Comparison of ENCODE assay signal across 3 cellular contexts in the genomic region with DNA sequence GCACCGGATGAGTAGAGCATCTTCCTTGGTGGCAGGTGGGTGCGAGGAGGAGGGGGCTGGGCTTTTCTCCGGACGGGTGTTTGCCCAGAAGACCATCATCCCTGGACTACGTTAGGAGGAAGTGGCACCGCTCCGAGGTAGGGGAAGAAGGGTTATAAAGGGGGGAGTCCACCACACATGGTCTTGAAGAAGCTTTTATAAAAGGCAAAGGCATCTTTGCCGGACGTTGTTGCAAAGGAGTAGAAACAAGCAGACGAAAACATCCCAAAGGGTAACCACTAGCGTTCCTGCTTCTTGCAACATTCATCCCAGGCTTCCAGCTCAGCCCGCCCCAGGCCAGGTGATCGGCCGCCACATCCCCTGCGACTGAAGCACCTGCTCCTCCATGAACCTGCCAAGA. TPM values are rescaled to one million over a fixed set of nuclear protein-coding genes. Genes with fewer than 3 reads are reported as not detected.
"Had no signal": no experiment of that assay in that cellular context is flagged by ENCODE, and none has a peak within 500 bp of the region (broad histone marks: within the 10 kb centered on the region; RNA-seq: fewer than 3 reads in every experiment).

A gene (plus strand): TSS at position 301 of the 400 bp plus-strand sequence. CDS start 85 bp downstream, at position 386.

RNA-seq across cellular contexts. Expression of the gene that starts here (rescaled TPM):
- total RNA-seq: LHCN-M2, M059J, NCI-H460 had no signal
